In the genomic region with DNA sequence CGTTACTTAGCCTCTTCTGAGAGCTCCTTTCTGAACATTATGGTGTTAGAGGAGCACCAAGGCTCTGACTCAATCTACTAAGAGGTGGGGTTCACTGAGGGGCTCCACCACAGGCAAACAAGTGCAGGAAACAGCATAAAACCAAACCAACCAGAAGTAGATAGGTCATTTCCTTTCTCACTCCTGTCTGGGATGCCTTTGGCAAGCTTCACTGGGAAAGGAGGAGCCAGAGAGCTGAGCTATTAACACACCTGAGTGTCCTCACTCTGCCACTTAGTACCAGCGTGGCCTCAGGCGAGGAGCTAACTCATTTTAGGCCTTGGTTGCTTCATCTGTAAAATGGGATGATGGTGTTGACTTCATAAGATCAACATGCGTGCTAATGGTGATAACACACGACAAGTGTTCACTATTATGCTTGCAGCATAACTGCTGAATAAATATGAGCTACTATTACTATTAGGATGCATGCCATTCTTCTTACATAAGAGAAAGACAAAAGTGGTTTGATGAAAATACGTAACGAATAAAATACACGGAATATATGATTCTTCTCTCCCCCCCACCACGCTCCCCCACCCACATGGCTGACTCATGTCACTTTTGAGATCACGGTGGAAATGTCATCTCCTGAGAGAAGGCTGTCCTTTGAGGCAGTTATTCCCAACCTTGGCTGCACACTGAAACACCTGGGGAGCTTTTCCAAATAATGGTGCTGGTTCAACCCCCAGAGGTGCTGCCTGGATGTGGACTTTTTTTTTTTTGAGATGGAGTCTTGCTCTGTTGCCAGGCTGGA, we compare ENCODE assay signal across 11 cellular contexts.
A peak's percentile ranks its signal among the peaks of the same experiment; 100 is the strongest.
DNase-seq lines count a peak whose midpoint lies in the region; ATAC-seq and TF ChIP-seq lines count a peak whose summit lies in the region.
"Had no signal": no experiment of that assay in that cellular context is flagged by ENCODE, and none has a peak within 500 bp of the region (broad histone marks: within the 10 kb centered on the region; RNA-seq: fewer than 3 reads in every experiment).

No MANE protein-coding gene starts in this region.

- intact Hi-C loops in Right ventricle myocardium superior (cut with DNase I) (no loop called here), uterus (cut with DNase I; ENCODE audit: low total_unique reads) (no loop called here)

- no peak overlapping the region for H3K4me3 ChIP-seq in uterus
- H3K4me3 ChIP-seq: neural progenitor cell had no signal

- no peaks in the 10 kb centered on the region for H3K9me3 ChIP-seq in uterus

- peak; percentile 93 for DNase-seq in HT1080 (ENCODE audit: low read depth)
- DNase-seq in WTC11 (ENCODE audit: low spot score), result no peak
- peak; percentile 60 for DNase-seq in activated naive CD8-positive, alpha-beta T cell treated with anti-CD3 and anti-CD28 coated beads, Interleukin-2, amount 50 U/mL, for 24 hours
- DNase-seq in stimulated activated CD4-positive, alpha-beta T cell treated with anti-CD3 and anti-CD28 coated beads, Interleukin-2, amount 100 ng/mL, for 4 hours (ENCODE audit: low read depth), result peak; percentile 57
- no peak for DNase-seq in Right ventricle myocardium superior
- no peak for DNase-seq in uterus
- DNase-seq in GM19238 (ENCODE audit: insufficient read length, low spot score), result no peak
- DNase-seq: effector memory CD4-positive, alpha-beta T cell; NCI-H1694 had no signal

- CTCF ChIA-PET in WTC11 (lab: Charles Lee), result interaction anchor here (1.1 to 2.3 kb wide), 5 partner anchors 15 to 190 kb away, joined by 3 to 17 read pairs (median 4); no protein-coding TSS in a partner anchor

- H3K36me3 Mint-ChIP-seq in WTC11, result no peaks in the 10 kb centered on the region
- H3K36me3 Mint-ChIP-seq in activated naive CD8-positive, alpha-beta T cell treated with anti-CD3 and anti-CD28 coated beads, Interleukin-2, amount 50 U/mL, for 24 hours (ENCODE audit: low read depth), result no peaks in the 10 kb centered on the region
- H3K36me3 Mint-ChIP-seq: neural progenitor cell had no signal

- H3K27me3 ChIP-seq in uterus, result no peaks in the 10 kb centered on the region
- H3K27me3 ChIP-seq: neural progenitor cell had no signal

- H3K36me3 ChIP-seq in uterus, result no peaks in the 10 kb centered on the region
- H3K36me3 ChIP-seq: neural progenitor cell had no signal

- ATAC-seq in WTC11, result peak; percentile 33
- ATAC-seq in activated naive CD8-positive, alpha-beta T cell treated with anti-CD3 and anti-CD28 coated beads, Interleukin-2, amount 50 U/mL, for 24 hours, result peak; percentile 91
- ATAC-seq in Right ventricle myocardium superior (ENCODE audit: poor library complexity), result no peak
- no peak for ATAC-seq in GM18520 (IDR thresholded peaks at IDR 0.05; ENCODE audit: unreplicated experiment)

- H3K4me3 Mint-ChIP-seq in WTC11, result no peak overlapping the region
- peak overlapping the region; percentile 70 for H3K4me3 Mint-ChIP-seq in activated naive CD8-positive, alpha-beta T cell treated with anti-CD3 and anti-CD28 coated beads, Interleukin-2, amount 50 U/mL, for 24 hours
- H3K4me3 Mint-ChIP-seq: neural progenitor cell had no signal

- TF ChIP-seq POLR2A in uterus (IDR thresholded peaks at IDR 0.05), result no peak

- H3K4me1 Mint-ChIP-seq in WTC11, result peaks cover 53% of the 10 kb centered on the region
- peaks cover 77% of the 10 kb centered on the region for H3K4me1 Mint-ChIP-seq in activated naive CD8-positive, alpha-beta T cell treated with anti-CD3 and anti-CD28 coated beads, Interleukin-2, amount 50 U/mL, for 24 hours

- H3K9me3 Mint-ChIP-seq in WTC11, result peaks cover 5% of the 10 kb centered on the region
- no peaks in the 10 kb centered on the region for H3K9me3 Mint-ChIP-seq in activated naive CD8-positive, alpha-beta T cell treated with anti-CD3 and anti-CD28 coated beads, Interleukin-2, amount 50 U/mL, for 24 hours
- H3K9me3 Mint-ChIP-seq: neural progenitor cell had no signal

- no peaks in the 10 kb centered on the region for H3K4me1 ChIP-seq in uterus
- H3K4me1 ChIP-seq: neural progenitor cell had no signal

- TF ChIP-seq CTCF in WTC11 (IDR thresholded peaks at IDR 0.05), result no peak
- TF ChIP-seq CTCF in uterus (IDR thresholded peaks at IDR 0.05), result no peak

- peak overlapping the region; percentile 43 for H3K27ac Mint-ChIP-seq in WTC11
- peak overlapping the region; percentile 89 for H3K27ac Mint-ChIP-seq in activated naive CD8-positive, alpha-beta T cell treated with anti-CD3 and anti-CD28 coated beads, Interleukin-2, amount 50 U/mL, for 24 hours
- H3K27ac Mint-ChIP-seq: neural progenitor cell had no signal

- POLR2A ChIA-PET in WTC11 (lab: Charles Lee), result interaction anchor here (0.6 kb wide), 1 partner anchor 291 kb away, joined by 3 read pairs; a partner anchor contains a TSS

- no peaks in the 10 kb centered on the region for H3K27me3 Mint-ChIP-seq in WTC11 (ENCODE audit: low read depth)
- no peaks in the 10 kb centered on the region for H3K27me3 Mint-ChIP-seq in activated naive CD8-positive, alpha-beta T cell treated with anti-CD3 and anti-CD28 coated beads, Interleukin-2, amount 50 U/mL, for 24 hours

- no peak overlapping the region for H3K27ac ChIP-seq in uterus
- H3K27ac ChIP-seq: neural progenitor cell had no signal

TF ChIP-seq in WTC11, 78 proteins besides CTCF, POLR2A, EP300 and RAD21:
- TF ChIP-seq CREM (CRISPR knock-in tag; IDR thresholded peaks at IDR 0.05) (no peak), GABPB1 (CRISPR knock-in tag; IDR thresholded peaks at IDR 0.05) (no peak), PRRX2 (CRISPR knock-in tag; IDR thresholded peaks at IDR 0.05) (no peak), GTF2I (CRISPR knock-in tag; conservative IDR thresholded peaks at IDR 0.05) (no peak), NFATC4 (CRISPR knock-in tag; IDR thresholded peaks at IDR 0.05) (no peak), NFYB (CRISPR knock-in tag; conservative IDR thresholded peaks at IDR 0.05; ENCODE audit: low read depth) (no peak), NFE2L1 (CRISPR knock-in tag; IDR thresholded peaks at IDR 0.05) (no peak)
- TF ChIP-seq, protein P1, sequence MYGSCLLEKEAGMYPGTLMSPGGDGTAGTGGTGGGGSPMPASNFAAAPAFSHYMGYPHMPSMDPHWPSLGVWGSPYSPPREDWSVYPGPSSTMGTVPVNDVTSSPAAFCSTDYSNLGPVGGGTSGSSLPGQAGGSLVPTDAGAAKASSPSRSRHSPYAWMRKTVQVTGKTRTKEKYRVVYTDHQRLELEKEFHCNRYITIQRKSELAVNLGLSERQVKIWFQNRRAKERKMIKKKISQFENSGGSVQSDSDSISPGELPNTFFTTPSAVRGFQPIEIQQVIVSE (CRISPR knock-in tag; IDR thresholded peaks at IDR 0.05; ENCODE audit: borderline replicate concordance), result no peak
- TF ChIP-seq, protein P2, sequence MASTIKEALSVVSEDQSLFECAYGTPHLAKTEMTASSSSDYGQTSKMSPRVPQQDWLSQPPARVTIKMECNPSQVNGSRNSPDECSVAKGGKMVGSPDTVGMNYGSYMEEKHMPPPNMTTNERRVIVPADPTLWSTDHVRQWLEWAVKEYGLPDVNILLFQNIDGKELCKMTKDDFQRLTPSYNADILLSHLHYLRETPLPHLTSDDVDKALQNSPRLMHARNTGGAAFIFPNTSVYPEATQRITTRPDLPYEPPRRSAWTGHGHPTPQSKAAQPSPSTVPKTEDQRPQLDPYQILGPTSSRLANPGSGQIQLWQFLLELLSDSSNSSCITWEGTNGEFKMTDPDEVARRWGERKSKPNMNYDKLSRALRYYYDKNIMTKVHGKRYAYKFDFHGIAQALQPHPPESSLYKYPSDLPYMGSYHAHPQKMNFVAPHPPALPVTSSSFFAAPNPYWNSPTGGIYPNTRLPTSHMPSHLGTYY (CRISPR knock-in tag; IDR thresholded peaks at IDR 0.05), result no peak
- TF ChIP-seq, protein P3, sequence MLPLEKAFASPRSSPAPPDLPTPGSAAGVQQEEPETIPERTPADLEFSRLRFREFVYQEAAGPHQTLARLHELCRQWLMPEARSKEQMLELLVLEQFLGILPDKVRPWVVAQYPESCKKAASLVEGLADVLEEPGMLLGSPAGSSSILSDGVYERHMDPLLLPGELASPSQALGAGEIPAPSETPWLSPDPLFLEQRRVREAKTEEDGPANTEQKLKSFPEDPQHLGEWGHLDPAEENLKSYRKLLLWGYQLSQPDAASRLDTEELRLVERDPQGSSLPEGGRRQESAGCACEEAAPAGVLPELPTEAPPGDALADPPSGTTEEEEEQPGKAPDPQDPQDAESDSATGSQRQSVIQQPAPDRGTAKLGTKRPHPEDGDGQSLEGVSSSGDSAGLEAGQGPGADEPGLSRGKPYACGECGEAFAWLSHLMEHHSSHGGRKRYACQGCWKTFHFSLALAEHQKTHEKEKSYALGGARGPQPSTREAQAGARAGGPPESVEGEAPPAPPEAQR (CRISPR knock-in tag; IDR thresholded peaks at IDR 0.05), result no peak

Comparison
In these comparisons a context has a peak if more than half of its experiments do, and no peak if none do; other contexts are left out.
1. DNase-seq: peak in HT1080 (single experiment), activated naive CD8-positive, alpha-beta T cell treated with anti-CD3 and anti-CD28 coated beads, Interleukin-2, amount 50 U/mL, for 24 hours (single experiment) and stimulated activated CD4-positive, alpha-beta T cell treated with anti-CD3 and anti-CD28 coated beads, Interleukin-2, amount 100 ng/mL, for 4 hours (single experiment); none in WTC11 (single experiment), Right ventricle myocardium superior (single experiment), uterus (0 of 2) and GM19238 (single experiment).
2. ATAC-seq: peak in WTC11 (single experiment) and activated naive CD8-positive, alpha-beta T cell treated with anti-CD3 and anti-CD28 coated beads, Interleukin-2, amount 50 U/mL, for 24 hours (single experiment); none in Right ventricle myocardium superior (single experiment) and GM18520 (single experiment).